8 cellular contexts compared by ENCODE assay signal in genomic region chr3:38003371-38003816, GRCh38. TPM values are rescaled to one million over a fixed set of nuclear protein-coding genes. Genes with fewer than 3 reads are reported as not detected.
DNase-seq lines count a peak whose midpoint lies in the region; ATAC-seq and TF ChIP-seq lines count a peak whose summit lies in the region.

No MANE protein-coding gene starts in this region.

- no peaks in the 10 kb centered on the region for H3K27me3 ChIP-seq in CD4-positive, alpha-beta T cell (ENCODE audit: control insufficient read depth, insufficient read depth, low read length)
- H3K27me3 ChIP-seq in layer of hippocampus (ENCODE audit: control insufficient read depth, insufficient read depth, low read length): no peaks in the 10 kb centered on the region

- no peak overlapping the region for H3K27ac Mint-ChIP-seq in CD4-positive, alpha-beta T cell
- H3K27ac Mint-ChIP-seq in activated B cell treated with CpG ODN at 0.5 μM for 24 hours: no peak overlapping the region

- CTCF ChIA-PET in CD4-positive, alpha-beta T cell (lab: Charles Lee): interaction anchor here (1.2 to 1.6 kb wide), 2 partner anchors 28 to 36 kb away, joined by 5 to 11 read pairs; partner anchors contain the start of gene DLEC1
- CTCF ChIA-PET in activated B cell treated with CpG ODN at 0.5 μM for 24 hours (lab: Charles Lee): interaction anchor here (0.8 to 4.0 kb wide), 4 partner anchors 29 to 148 kb away, joined by 3 to 25 read pairs (median 4); partner anchors contain the start of gene DLEC1

- no peak overlapping the region for H3K27ac ChIP-seq in CD4-positive, alpha-beta T cell (ENCODE audit: low read depth, low read length)
- peak overlapping the region; percentile 83 for H3K27ac ChIP-seq in layer of hippocampus (ENCODE audit: low read depth, low read length)

- peaks cover 33% of the 10 kb centered on the region for H3K4me1 Mint-ChIP-seq in CD4-positive, alpha-beta T cell (ENCODE audit: low read depth)
- H3K4me1 Mint-ChIP-seq in activated B cell treated with CpG ODN at 0.5 μM for 24 hours: peaks cover 12% of the 10 kb centered on the region

- H3K4me3 Mint-ChIP-seq in CD4-positive, alpha-beta T cell: no peak overlapping the region
- H3K4me3 Mint-ChIP-seq in activated B cell treated with CpG ODN at 0.5 μM for 24 hours: no peak overlapping the region

- POLR2A ChIA-PET in CD4-positive, alpha-beta T cell (lab: Charles Lee): interaction anchor here (1.0 kb wide), 1 partner anchor 162 kb away, joined by 3 read pairs; the partner anchor contains the start of gene OXSR1
- POLR2A ChIA-PET in activated B cell treated with CpG ODN at 0.5 μM for 24 hours (lab: Charles Lee): no interaction called here

- peak; percentile 33 to 73 (median 57) for DNase-seq in CD4-positive, alpha-beta T cell
- DNase-seq in activated B cell treated with CpG ODN at 0.5 μM for 24 hours (peak; percentile 44), HCEC 1CT (no peak)
- peak; percentile 48 for DNase-seq in central memory CD4-positive, alpha-beta T cell
- peak; percentile 46 to 52 for DNase-seq in stimulated activated CD4-positive, alpha-beta T cell treated with anti-CD3 and anti-CD28 coated beads, Interleukin-4, amount 100 ng/mL, for 4 hours

- H3K27me3 Mint-ChIP-seq in CD4-positive, alpha-beta T cell: no peaks in the 10 kb centered on the region
- no peaks in the 10 kb centered on the region for H3K27me3 Mint-ChIP-seq in activated B cell treated with CpG ODN at 0.5 μM for 24 hours

- H3K9me3 ChIP-seq in CD4-positive, alpha-beta T cell (ENCODE audit: control insufficient read depth, low read length): no peaks in the 10 kb centered on the region

- TF ChIP-seq CTCF in CD4-positive, alpha-beta T cell (IDR thresholded peaks at IDR 0.05): peak; percentile 56
- no peak for TF ChIP-seq CTCF in activated B cell treated with CpG ODN at 0.5 μM for 24 hours (IDR thresholded peaks at IDR 0.05)

- peak; percentile 25 for ATAC-seq in CD4-positive, alpha-beta T cell (ENCODE audit: poor library complexity)
- peak; percentile 29 for ATAC-seq in HG02885 (IDR thresholded peaks at IDR 0.05; ENCODE audit: poor library complexity, unreplicated experiment)
- peak; percentile 39 for ATAC-seq in activated B cell treated with CpG ODN at 0.5 μM for 24 hours (ENCODE audit: low read depth)
- ATAC-seq in GM18517 (IDR thresholded peaks at IDR 0.05; ENCODE audit: unreplicated experiment): no peak

- intact Hi-C loops in CD4-positive, alpha-beta T cell (cut with DNase I, micrococcal nuclease): loop anchor here (1.0 to 10.0 kb wide), 6 partner anchors 29 to 1381 kb away; partner anchors contain the start of genes OXSR1 (in 1 of the 2) and SLC25A38 (in 1 of the 2)
- intact Hi-C loops in activated B cell treated with CpG ODN at 0.5 μM for 24 hours (cut with micrococcal nuclease): loop anchor here (1.0 kb wide), 1 partner anchor 29 kb away; no protein-coding TSS in a partner anchor

- H3K9me3 Mint-ChIP-seq in CD4-positive, alpha-beta T cell: no peaks in the 10 kb centered on the region
- no peaks in the 10 kb centered on the region for H3K9me3 Mint-ChIP-seq in activated B cell treated with CpG ODN at 0.5 μM for 24 hours

- H3K36me3 Mint-ChIP-seq in CD4-positive, alpha-beta T cell (ENCODE audit: low read depth): peaks cover 52% of the 10 kb centered on the region
- peaks cover 31% of the 10 kb centered on the region for H3K36me3 Mint-ChIP-seq in activated B cell treated with CpG ODN at 0.5 μM for 24 hours (ENCODE audit: low read depth)

RNA-seq across cellular contexts. Expression of gene VILL, which starts 12.8 kb away (rescaled TPM):
- total RNA-seq in CD4-positive, alpha-beta T cell: 10 to 100 TPM; 23.2 to 24.4 TPM
- total RNA-seq in activated B cell treated with CpG ODN at 0.5 μM for 24 hours: 21.6 and 23.8 TPM in 2 replicates

RNA-seq across cellular contexts. Expression of gene PLCD1, which starts 26.0 kb away (rescaled TPM):
- 10 to 100 TPM; 67.0 to 69.8 TPM for total RNA-seq in CD4-positive, alpha-beta T cell
- total RNA-seq in activated B cell treated with CpG ODN at 0.5 μM for 24 hours: 2.4 and 6.5 TPM in 2 replicates

RNA-seq across cellular contexts. Expression of gene DLEC1, which starts 35.6 kb away (rescaled TPM):
- 1 to 10 TPM; 4.4 to 5.1 TPM for total RNA-seq in CD4-positive, alpha-beta T cell
- total RNA-seq in activated B cell treated with CpG ODN at 0.5 μM for 24 hours: 0.10 and 0.11 TPM in 2 replicates
